9 cellular contexts compared by ENCODE assay signal in the genomic region with DNA sequence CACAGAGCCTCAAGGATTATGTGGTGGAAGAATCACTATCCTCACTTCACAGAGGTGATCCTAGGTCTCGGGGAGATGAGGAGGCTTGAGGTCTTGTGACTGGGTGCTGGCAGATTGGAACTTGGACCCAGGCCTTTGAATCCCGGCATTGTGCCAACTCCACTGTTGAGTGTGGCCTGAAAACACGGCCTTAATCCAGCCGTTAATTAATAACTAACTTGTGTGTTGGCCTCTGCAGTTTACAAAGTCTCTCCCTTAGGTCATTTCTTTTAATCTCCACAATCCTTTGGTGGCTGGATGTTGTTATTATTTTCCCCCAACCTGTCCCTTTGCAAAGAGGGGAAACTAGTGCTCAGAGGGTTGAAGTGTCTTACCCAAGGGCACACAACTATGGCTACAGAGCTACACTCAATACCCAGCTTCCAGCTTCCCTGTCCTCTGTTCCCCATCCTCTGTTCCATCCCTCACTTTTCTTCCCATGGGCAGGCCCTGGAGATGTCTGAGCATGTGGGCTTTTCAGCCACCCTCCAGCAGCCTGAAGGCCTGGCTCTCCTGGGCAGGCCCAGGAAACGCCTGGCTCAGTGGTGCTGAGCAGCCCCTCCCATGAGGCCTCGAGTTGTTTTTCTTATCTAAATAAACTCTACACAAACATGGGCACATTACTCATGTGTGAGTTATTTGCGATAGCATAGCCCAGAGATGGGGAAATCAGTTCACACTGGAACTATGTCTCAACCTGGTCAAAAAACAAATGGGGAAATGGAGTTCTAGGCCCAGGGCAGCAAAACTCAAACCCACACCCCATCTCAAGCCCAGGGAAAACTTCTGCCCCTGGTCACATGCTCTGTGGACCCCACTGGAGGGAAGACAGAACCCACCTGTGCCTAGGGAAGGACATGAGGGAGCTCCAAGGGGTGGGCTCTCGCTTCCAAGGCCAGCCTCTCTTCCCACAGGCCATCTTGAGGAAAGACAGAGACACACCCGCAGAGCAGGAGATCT. TPM values are rescaled to one million over a fixed set of nuclear protein-coding genes. Genes with fewer than 3 reads are reported as not detected.
DNase-seq lines count a peak whose midpoint lies in the region; ATAC-seq, FAIRE-seq and TF ChIP-seq lines count a peak whose summit lies in the region.
"Had no signal": no experiment of that assay in that cellular context is flagged by ENCODE, and none has a peak within 500 bp of the region (broad histone marks: within the 10 kb centered on the region; RNA-seq: fewer than 3 reads in every experiment).

No MANE protein-coding gene starts in this region.

- BruUV-seq in K562 (replicated peaks; lab: Mats Ljungman, UMichigan): no TSS peak

- H3K27ac Mint-ChIP-seq in T-helper 17 cell: no peak overlapping the region

- no peak overlapping the region for H3K4me2 ChIP-seq in K562 (ENCODE audit: insufficient read depth, low read length)

- ATAC-seq in K562 (peak; percentile 53; the same call in 2 of the 3 replicates), left colon (peak; percentile 86), T-helper 17 cell (no peak)

- CTCF ChIA-PET in K562 (lab: Yijun Ruan, JAX; ENCODE audit: low intra/inter-chr PET ratio): no interaction called here

- TF ChIP-seq EP300 in K562 (IDR thresholded peaks at IDR 0.05; ENCODE audit: low read length) (no peak), tibial nerve (IDR thresholded peaks at IDR 0.05) (peak in 1 of 2 donors; percentile 51)

- peaks cover 0 to 12% of the 10 kb centered on the region in 2 experiments; a peak in 4 of 5 replicates for H3K4me1 ChIP-seq in K562 (replicated peaks in 1 of 2; ENCODE audit: control insufficient read depth in 2 of 2, insufficient read depth in 2 of 2, low read length in 2 of 2)
- H3K4me1 ChIP-seq in tibial nerve: peaks cover 0 to 49% (median 27%) of the 10 kb centered on the region in 4 donors

- intact Hi-C loops in K562 (cut with micrococcal nuclease) (no loop called here), left colon (cut with DNase I, micrococcal nuclease) (no loop called here)

- H3K9ac ChIP-seq in K562 (ENCODE audit: insufficient read depth in 1 of 2, low read depth in 2 of 2, low read length in 2 of 2): peak overlapping the region in 1 of 2 experiments; percentile 67; a peak in 1 of 4 replicates

- no peaks in the 10 kb centered on the region for H3K79me2 ChIP-seq in K562 (ENCODE audit: control insufficient read depth, insufficient read depth, low read length)

- no peaks in the 10 kb centered on the region for H4K20me1 ChIP-seq in K562 (replicated peaks; ENCODE audit: control insufficient read depth, insufficient read depth, low read length)

- in situ Hi-C loops in K562 (cut with MboI): no loop called here

- no peak overlapping the region for H3K4me3 Mint-ChIP-seq in T-helper 17 cell

- TF ChIP-seq CTCF in K562 (IDR thresholded peaks at IDR 0.05 in 2 of 3, conservative IDR thresholded peaks at IDR 0.05 in 1 of 3; ENCODE audit: insufficient read depth in 2 of 3, low read depth in 1 of 3, low read length in 3 of 3) (no peak), tibial nerve (IDR thresholded peaks at IDR 0.05) (no peak)

- POLR2A ChIA-PET in K562 (lab: Yijun Ruan, JAX): interaction anchor here (0.7 to 1.6 kb wide), 6 partner anchors 10 to 77 kb away, joined by 3 to 6 read pairs (median 4); no protein-coding TSS in a partner anchor

- H3K27me3 Mint-ChIP-seq in T-helper 17 cell: no peaks in the 10 kb centered on the region

- no peaks in the 10 kb centered on the region for H3K36me3 Mint-ChIP-seq in T-helper 17 cell (ENCODE audit: low read depth)

- TF ChIP-seq POLR2A in K562 (conservative IDR thresholded peaks at IDR 0.05) (no peak), tibial nerve (IDR thresholded peaks at IDR 0.05) (no peak)

- peaks cover 7% of the 10 kb centered on the region for H3K4me1 Mint-ChIP-seq in T-helper 17 cell

- H3K27ac ChIP-seq in K562 (ENCODE audit: extremely low read depth, low read depth, low read length): no peak overlapping the region
- peak overlapping the region in 3 of 4 donors; percentile 71 to 73 (median 71) for H3K27ac ChIP-seq in tibial nerve

- FAIRE-seq in K562 (lab: Jason Lieb, UNC): no peak

- H3K4me3 ChIP-seq in K562 (no peak overlapping the region), tibial nerve (no peak overlapping the region)

- no peaks in the 10 kb centered on the region for H3K9me3 ChIP-seq in K562 (replicated peaks; ENCODE audit: control insufficient read depth, insufficient read depth, low read depth, low read length)
- no peaks in the 10 kb centered on the region for H3K9me3 ChIP-seq in tibial nerve
- no peaks in the 10 kb centered on the region for H3K9me3 ChIP-seq in T-helper 17 cell (ENCODE audit: control insufficient read depth, low read length, poor library complexity, severe bottlenecking)

- no peak for TF ChIP-seq RAD21 in K562 (CRISPR knock-in tag; conservative IDR thresholded peaks at IDR 0.05 in 1 of 2, IDR thresholded peaks at IDR 0.05 in 1 of 2)

- no peaks in the 10 kb centered on the region for H3K9me1 ChIP-seq in K562 (ENCODE audit: control insufficient read depth, insufficient read depth, low read length)

- H3K27me3 ChIP-seq in K562 (ENCODE audit: control insufficient read depth in 2 of 2, insufficient read depth in 2 of 2, low read length in 2 of 2): no peaks in the 10 kb centered on the region
- H3K27me3 ChIP-seq in tibial nerve: no peaks in the 10 kb centered on the region

- DNase-seq in HuH-7 (ENCODE audit: low spot score) (peak; percentile 70), K562 (ENCODE audit: extremely low read depth in 1 of 4, low spot score in 3 of 4) (no peak), left colon (peak; percentile 82 to 86), tibial nerve (ENCODE audit: low spot score in 2 of 2) (no peak), OCI-M2 (lab: John Stamatoyannopoulos, UW; ENCODE audit: unreplicated experiment) (no peak), NCI-H146 treated with DMSO at 0.1 percent for 48 hours (lab: John Stamatoyannopoulos, UW; ENCODE audit: unreplicated experiment) (no peak), T-helper 17 cell (no peak)
- DNase-seq in activated CD4-positive, alpha-beta T cell treated with anti-CD3 and anti-CD28 coated beads for 1 hour: no peak
- DNase-seq: NCI-H69 had no signal

- 44% methylated on average over 9 of the region's 9 CpGs for WGBS in K562 (ENCODE audit: insufficient coverage, low coverage, missing lambda C conversion rate)
- WGBS in tibial nerve, 2 donors: 61 to 66% methylated on average over 9 of the region's 9 CpGs

- H3K36me3 ChIP-seq in K562 (ENCODE audit: control insufficient read depth, insufficient read depth, low read length): no peaks in the 10 kb centered on the region
- H3K36me3 ChIP-seq in tibial nerve: no peaks in the 10 kb centered on the region

- H2AFZ ChIP-seq in K562 (ENCODE audit: low read depth, low read length): 0 out of 2 replicates have a peak overlapping the region, but pooled peaks have one; percentile 15

TF ChIP-seq in K562, 482 proteins besides CTCF, POLR2A, EP300 and RAD21 (continues in another document):
- TF ChIP-seq SRSF9 (IDR thresholded peaks at IDR 0.05; ENCODE audit: borderline replicate concordance, low read depth, low read length): no peak
- no peak for TF ChIP-seq POLR2AphosphoS5 (IDR thresholded peaks at IDR 0.05; ENCODE audit: control insufficient read depth, insufficient read depth, low read depth, low read length)
- TF ChIP-seq PHF8 (IDR thresholded peaks at IDR 0.05; ENCODE audit: borderline replicate concordance, low read length): no peak
- no peak for TF ChIP-seq KAT8 (IDR thresholded peaks at IDR 0.05; ENCODE audit: low read depth)
- TF ChIP-seq, protein P1, sequence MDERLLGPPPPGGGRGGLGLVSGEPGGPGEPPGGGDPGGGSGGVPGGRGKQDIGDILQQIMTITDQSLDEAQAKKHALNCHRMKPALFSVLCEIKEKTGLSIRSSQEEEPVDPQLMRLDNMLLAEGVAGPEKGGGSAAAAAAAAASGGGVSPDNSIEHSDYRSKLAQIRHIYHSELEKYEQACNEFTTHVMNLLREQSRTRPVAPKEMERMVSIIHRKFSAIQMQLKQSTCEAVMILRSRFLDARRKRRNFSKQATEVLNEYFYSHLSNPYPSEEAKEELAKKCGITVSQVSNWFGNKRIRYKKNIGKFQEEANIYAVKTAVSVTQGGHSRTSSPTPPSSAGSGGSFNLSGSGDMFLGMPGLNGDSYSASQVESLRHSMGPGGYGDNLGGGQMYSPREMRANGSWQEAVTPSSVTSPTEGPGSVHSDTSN (CRISPR knock-in tag; IDR thresholded peaks at IDR 0.05; ENCODE audit: low read depth): no peak
- TF ChIP-seq, protein P1 (tag; conservative IDR thresholded peaks at IDR 0.05; ENCODE audit: low read depth): no peak
- TF ChIP-seq TFAM (CRISPR knock-in tag; conservative IDR thresholded peaks at IDR 0.05): no peak

RNA-seq across cellular contexts. Expression of gene SMAD3, which starts 16.8 kb away (rescaled TPM):
- 61.6 and 88.8 TPM in 2 replicates for total RNA-seq in K562 (2011; cell fraction: chromatin; rRNA removed; ENCODE audit: low replicate concordance)
- total RNA-seq in K562 (2011; cell fraction: nucleolus; rRNA removed): 33.5 and 35.9 TPM in 2 replicates
- total RNA-seq in K562 (2011; cell fraction: nucleoplasm; rRNA removed): 44.2 and 72.8 TPM in 2 replicates
- total RNA-seq in K562 (2014; rRNA removed) (11.1 and 11.9 TPM in 2 replicates), K562 (2014; rRNA removed; fragmentation: Illumina TruSeq; extraction: Trizol) (9.2 and 11.0 TPM in 2 replicates), K562 (2015; rRNA removed; fragmentation: Illumina TruSeq; extraction: Trizol) (9.1 and 9.6 TPM in 2 replicates), K562 (2021) (24.3 and 30.1 TPM in 2 replicates), left colon (10 to 100 TPM; 33.3 to 60.7 TPM), tibial nerve (10 to 100 TPM; 36.3 to 68.6 (median 44.1) TPM), T-helper 17 cell (10 to 100 TPM; 79.8 to 82.9 TPM)
- polyA plus RNA-seq in K562 (2011; rRNA removed) (14.6 and 22.6 TPM in 2 replicates), K562 (2014; fragmentation: Illumina TruSeq; extraction: Trizol) (34.7 and 39.2 TPM in 2 replicates), K562 (2014; fragmentation: Nextera tagmentation; extraction: Ambion mirVana) (1 to 10 TPM; 4.3 to 5.0 TPM), K562 (2014; rRNA removed) (13.3 and 14.3 TPM in 2 replicates)
- polyA plus RNA-seq in K562 (2011; cell fraction: cytosol; rRNA removed): 11.5 and 14.8 TPM in 2 replicates
- polyA plus RNA-seq in K562 (2011; cell fraction: nucleus; rRNA removed): 52.1 and 90.9 TPM in 2 replicates
- 17.9 and 20.7 TPM in 2 replicates for polyA plus RNA-seq in K562 (2012)
- polyA minus RNA-seq in K562 (2011; rRNA and poly(A)+ RNA removed): 14.9 and 15.1 TPM in 2 replicates
- 15.1 and 16.3 TPM in 2 replicates for polyA minus RNA-seq in K562 (2011; cell fraction: cytosol; rRNA and poly(A)+ RNA removed)
- polyA minus RNA-seq in K562 (2011; cell fraction: nucleus; rRNA and poly(A)+ RNA removed): 12.7 and 18.8 TPM in 2 replicates

Comparison
In these comparisons a context has a peak if more than half of its experiments do, and no peak if none do; other contexts are left out.
1. DNase-seq: peak in HuH-7 (single experiment) and left colon (2 of 2); none in K562 (0 of 4), tibial nerve (0 of 2), OCI-M2 (single experiment), NCI-H146 treated with DMSO at 0.1 percent for 48 hours (single experiment), activated CD4-positive, alpha-beta T cell treated with anti-CD3 and anti-CD28 coated beads for 1 hour (single experiment) and T-helper 17 cell (0 of 3).